ENCODE assay signal across 30 cellular contexts in the genomic region with DNA sequence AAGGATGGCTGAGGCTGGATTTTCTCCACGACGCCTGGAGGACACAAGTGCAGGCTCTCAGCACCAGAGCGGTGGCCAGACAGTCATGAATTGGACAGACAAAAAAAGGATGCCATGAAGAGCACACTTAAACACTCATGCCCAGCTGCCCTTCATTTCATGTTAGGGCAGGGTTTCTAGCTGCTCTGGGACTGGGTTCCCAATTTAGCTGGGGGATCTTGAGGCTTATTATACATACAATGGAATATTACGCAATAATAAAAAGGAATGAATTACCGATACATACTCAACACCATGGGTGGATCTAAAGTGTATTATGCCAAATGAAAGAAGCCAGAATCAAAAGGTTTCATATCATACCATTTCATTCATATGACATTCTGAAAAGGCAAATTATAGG.
"Had no signal": no experiment of that assay in that cellular context is flagged by ENCODE, and none has a peak within 500 bp of the region (broad histone marks: within the 10 kb centered on the region; RNA-seq: fewer than 3 reads in every experiment).

No MANE protein-coding gene starts in this region.

- H3K27ac Mint-ChIP-seq: natural killer cell; nephron; neural progenitor cell; progenitor cell of endocrine pancreas; stimulated activated memory B cell treated with anti-CD40 and anti-IgM and Interleukin-4, amounts not matched to agents 10 μg/mL and 1 μg/mL and 100 μg/mL, for 72 hours; stimulated activated naive CD8-positive, alpha-beta T cell treated with anti-CD3 and anti-CD28 coated beads, Interleukin-15, amount 100 ng/mL, for 72 hours; type B pancreatic cell had no signal

- ATAC-seq: natural killer cell; psoas muscle; right cardiac atrium; sciatic nerve; stimulated activated memory B cell treated with anti-CD40 and anti-IgM and Interleukin-4, amounts not matched to agents 10 μg/mL and 1 μg/mL and 100 μg/mL, for 72 hours; stimulated activated naive CD8-positive, alpha-beta T cell treated with anti-CD3 and anti-CD28 coated beads, Interleukin-15, amount 100 ng/mL, for 72 hours; stimulated activated naive CD8-positive, alpha-beta T cell treated with anti-CD3 and anti-CD28 coated beads, Interleukin-15, Interleukin-2, amounts not matched to agents 100 U/mL and 50 U/mL, for 24 hours; upper lobe of right lung had no signal

- H3K9ac ChIP-seq: neural progenitor cell, parathyroid adenoma had no signal

- H3K79me2 ChIP-seq: parathyroid adenoma had no signal

- H3K9me3 Mint-ChIP-seq: nephron, neural progenitor cell, type B pancreatic cell had no signal

- H3K27me3 ChIP-seq: neural progenitor cell, ovary, spleen, suprapubic skin, testis, tibial artery, transverse colon, upper lobe of right lung, uterus had no signal

- H2AFZ ChIP-seq: neural progenitor cell, parathyroid adenoma had no signal

- H3K36me3 ChIP-seq: ovary, spleen, suprapubic skin, tibial artery, transverse colon, upper lobe of right lung, uterus had no signal

- H3K4me2 ChIP-seq: neural progenitor cell, smooth muscle cell had no signal

- H3K4me1 ChIP-seq: neural progenitor cell, parathyroid adenoma, psoas muscle, spleen, suprapubic skin, testis, tibial artery, transverse colon, upper lobe of right lung, uterus had no signal

- H3K9me3 ChIP-seq: ovary, psoas muscle, testis, tibial artery, transverse colon, upper lobe of right lung, uterus had no signal

- DNase-seq: natural killer cell; occipital lobe; ovary; psoas muscle; right cardiac atrium; spleen; stimulated activated CD4-positive, alpha-beta T cell treated with anti-CD3 and anti-CD28 coated beads, Interleukin-12 subunit alpha, Interleukin-12 subunit beta, amount 100 ng/mL, for 4 hours; stimulated activated CD4-positive, alpha-beta T cell treated with anti-CD3 and anti-CD28 coated beads, Interleukin-1b, Interleukin-23, amount 100 ng/mL, for 48 hours; stimulated activated CD4-positive, alpha-beta T cell treated with anti-CD3 and anti-CD28 coated beads, Interleukin-4, amount 100 ng/mL, for 1 hour; stimulated activated CD4-positive, alpha-beta T cell treated with anti-CD3 and anti-CD28 coated beads, Interleukin-4, amount 100 ng/mL, for 4 hours; stimulated activated CD8-positive, alpha-beta memory T cell treated with anti-CD3 and anti-CD28 coated beads, Interleukin-4, amount 100 ng/mL, for 48 hours; stimulated activated naive CD4-positive, alpha-beta T cell; stimulated activated naive CD8-positive, alpha-beta T cell treated with anti-CD3 and anti-CD28 coated beads, Interleukin-15, amount 100 ng/mL, for 72 hours; stimulated activated naive CD8-positive, alpha-beta T cell treated with anti-CD3 and anti-CD28 coated beads, Interleukin-15, Interleukin-2, amounts not matched to agents 100 U/mL and 50 U/mL, for 24 hours; substantia nigra; testis; tibial artery; transverse colon; upper lobe of right lung; uterus had no signal

- H3K27ac ChIP-seq: neural progenitor cell, ovary, parathyroid adenoma, psoas muscle, skin epidermis, spleen, suprapubic skin, testis, tibial artery, transverse colon, upper lobe of right lung, uterus had no signal

- H3K36me3 Mint-ChIP-seq: natural killer cell; neural progenitor cell; stimulated activated memory B cell treated with anti-CD40 and anti-IgM and Interleukin-4, amounts not matched to agents 10 μg/mL and 1 μg/mL and 100 μg/mL, for 72 hours; type B pancreatic cell had no signal

- H3K4me3 ChIP-seq: neural progenitor cell, ovary, psoas muscle, skin epidermis, smooth muscle cell, spleen, suprapubic skin, testis, tibial artery, transverse colon, upper lobe of right lung, uterus had no signal
